Comparison of ENCODE assay signal across 18 cellular contexts in the genomic region with DNA sequence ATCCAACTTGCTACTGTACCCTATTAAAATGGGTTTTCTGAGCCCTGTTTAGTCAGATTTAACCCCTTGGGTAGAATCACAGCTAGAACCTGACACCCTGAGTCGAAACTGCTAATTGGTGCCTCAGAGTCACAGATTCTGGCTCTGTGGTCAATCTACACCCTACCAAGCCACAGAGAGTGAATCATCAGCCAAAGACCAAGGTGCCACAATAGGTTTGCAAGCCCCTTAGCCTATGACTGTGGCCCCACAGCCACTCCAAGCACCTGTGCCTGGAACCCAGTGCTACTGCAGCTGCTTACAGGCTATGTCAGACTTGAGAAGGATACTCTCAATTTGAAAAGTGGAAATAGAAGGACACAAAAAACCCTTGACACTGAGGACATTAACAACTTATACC.
"Had no signal": no experiment of that assay in that cellular context is flagged by ENCODE, and none has a peak within 500 bp of the region (broad histone marks: within the 10 kb centered on the region; RNA-seq: fewer than 3 reads in every experiment).

No MANE protein-coding gene starts in this region.

- H3K4me1 ChIP-seq: body of pancreas, esophagus squamous epithelium, tibial nerve had no signal

- H3K4me3 ChIP-seq: body of pancreas, esophagus squamous epithelium, tibial nerve had no signal

- H3K27me3 ChIP-seq: body of pancreas, esophagus squamous epithelium, tibial nerve had no signal

- FAIRE-seq: urothelium cell line had no signal

- H3K9me3 ChIP-seq: body of pancreas had no signal

- H3K36me3 ChIP-seq: esophagus squamous epithelium, tibial nerve had no signal

- ATAC-seq: activated CD8-positive, alpha-beta T cell treated with anti-CD3 and anti-CD28 coated beads for 36 hours; body of pancreas; effector memory CD8-positive, alpha-beta T cell; left ventricle myocardium superior; stimulated activated naive CD8-positive, alpha-beta T cell treated with anti-CD3 and anti-CD28 coated beads, Interleukin-15, Interleukin-2, amounts not matched to agents 100 U/mL and 50 U/mL, for 24 hours had no signal

- H3K27ac ChIP-seq: body of pancreas, esophagus squamous epithelium, tibial nerve had no signal

- DNase-seq: activated CD4-positive, alpha-beta T cell treated with anti-CD3 and anti-CD28 coated beads for 48 hours; activated CD4-positive, CD25-positive, alpha-beta regulatory T cell; activated CD8-positive, alpha-beta T cell treated with anti-CD3 and anti-CD28 coated beads for 36 hours; activated naive CD4-positive, alpha-beta T cell treated with Interleukin-2 at 50 U/mL for 16 hours; activated T-cell treated with anti-CD3 and anti-CD28 coated beads, Interleukin-2, amount 50 U/mL, for 24 hours; body of pancreas; caudate nucleus; effector memory CD8-positive, alpha-beta T cell; esophagus squamous epithelium; left ventricle myocardium superior; occipital lobe; posterior cingulate gyrus; stimulated activated CD4-positive, alpha-beta T cell treated with anti-CD3 and anti-CD28 coated beads, Interleukin-12 subunit alpha, Interleukin-12 subunit beta, amount 100 ng/mL, for 4 hours; stimulated activated CD4-positive, alpha-beta T cell treated with anti-CD3 and anti-CD28 coated beads, Interleukin-2, amount 100 ng/mL, for 24 hours; stimulated activated naive CD8-positive, alpha-beta T cell treated with anti-CD3 and anti-CD28 coated beads, Interleukin-15, Interleukin-2, amounts not matched to agents 100 U/mL and 50 U/mL, for 24 hours; substantia nigra had no signal
